Comparison of ENCODE assay signal across 18 cellular contexts in genomic region chr6:109055771-109056235, GRCh38. TPM values are rescaled to one million over a fixed set of nuclear protein-coding genes. Genes with fewer than 3 reads are reported as not detected.
DNase-seq lines count a peak whose midpoint lies in the region; ATAC-seq and TF ChIP-seq lines count a peak whose summit lies in the region.
"Had no signal": no experiment of that assay in that cellular context is flagged by ENCODE, and none has a peak within 500 bp of the region (broad histone marks: within the 10 kb centered on the region; RNA-seq: fewer than 3 reads in every experiment).

No MANE protein-coding gene starts in this region.

- H3K36me3 ChIP-seq in RWPE2 (ENCODE audit: low read depth) (no peaks in the 10 kb centered on the region), thoracic aorta (no peaks in the 10 kb centered on the region)
- H3K36me3 ChIP-seq: BLaER1 treated with 17β-estradiol and CSF1 and Interleukin-3, amounts not matched to agents 10 nM and 100 nM; cardiac muscle cell had no signal

- TF ChIP-seq CTCF in HFFc6 (IDR thresholded peaks at IDR 0.05) (no peak), RWPE2 (IDR thresholded peaks at IDR 0.05; ENCODE audit: poor library complexity, severe bottlenecking) (no peak), fibroblast of mammary gland (conservative IDR thresholded peaks at IDR 0.05; ENCODE audit: control insufficient read depth, insufficient read depth, low read depth, low read length) (no peak), thoracic aorta (IDR thresholded peaks at IDR 0.05) (no peak)

- CTCF ChIA-PET in HEK293T (lab: Yijun Ruan, JAX) = interaction anchor here (0.7 kb wide), 1 partner anchor 24 kb away, joined by 3 read pairs; no protein-coding TSS in a partner anchor

- H3K27me3 Mint-ChIP-seq in HFFc6 (ENCODE audit: insufficient read depth) = no peaks in the 10 kb centered on the region

- peaks cover 32% of the 10 kb centered on the region for H3K4me1 Mint-ChIP-seq in HFFc6 (ENCODE audit: low read depth)

- H3K9me3 Mint-ChIP-seq in HFFc6 = no peaks in the 10 kb centered on the region
- H3K9me3 Mint-ChIP-seq: nephron had no signal

- H3K27me3 ChIP-seq in RWPE2 (ENCODE audit: insufficient read depth, poor library complexity, severe bottlenecking) = no peaks in the 10 kb centered on the region
- H3K27me3 ChIP-seq in thoracic aorta (replicated peaks; ENCODE audit: insufficient read depth) = no peaks in the 10 kb centered on the region
- H3K27me3 ChIP-seq: BLaER1 treated with 17β-estradiol and CSF1 and Interleukin-3, amounts not matched to agents 10 nM and 100 nM; cardiac muscle cell had no signal

- H3K4me3 ChIP-seq in RWPE2 (ENCODE audit: severe bottlenecking) = no peak overlapping the region
- no peak overlapping the region for H3K4me3 ChIP-seq in fibroblast of mammary gland (ENCODE audit: control insufficient read depth, low read depth, low read length)
- no peak overlapping the region for H3K4me3 ChIP-seq in thoracic aorta
- H3K4me3 ChIP-seq: BLaER1 treated with 17β-estradiol and CSF1 and Interleukin-3, amounts not matched to agents 10 nM and 100 nM; cardiac muscle cell had no signal

- peak; percentile 43; the same call in 2 of the 3 replicates for ATAC-seq in RWPE2 (ENCODE audit: low read depth)
- ATAC-seq in thoracic aorta (ENCODE audit: insufficient number of reproducible peaks, low FRiP score, low read depth) = peak; percentile 72
- no peak for ATAC-seq in GM21576 (IDR thresholded peaks at IDR 0.05; ENCODE audit: unreplicated experiment)
- no peak for ATAC-seq in GM21529 (IDR thresholded peaks at IDR 0.05; ENCODE audit: unreplicated experiment)

- no peaks in the 10 kb centered on the region for H3K36me3 Mint-ChIP-seq in HFFc6 (ENCODE audit: low read depth)

- H3K9me3 ChIP-seq in RWPE2 (ENCODE audit: severe bottlenecking) (no peaks in the 10 kb centered on the region), thoracic aorta (no peaks in the 10 kb centered on the region)
- H3K9me3 ChIP-seq: BLaER1 treated with 17β-estradiol and CSF1 and Interleukin-3, amounts not matched to agents 10 nM and 100 nM had no signal

- POLR2A ChIA-PET in HEK293T (lab: Yijun Ruan, JAX) = no interaction called here

- H3K27ac Mint-ChIP-seq in HFFc6 = peak overlapping the region; percentile 38; the same call in 1 of the 2 replicates

- no peak overlapping the region for H3K4me3 Mint-ChIP-seq in HFFc6
- H3K4me3 Mint-ChIP-seq: nephron had no signal

- peak; percentile 34 for DNase-seq in HFFc6
- DNase-seq in RWPE2 (ENCODE audit: low spot score) = no peak
- peak; percentile 70 for DNase-seq in fibroblast of mammary gland (ENCODE audit: low read depth)
- DNase-seq in thoracic aorta (ENCODE audit: low spot score) = no peak
- DNase-seq in HEK293T (ENCODE audit: extremely low spot score) = no peak
- no peak for DNase-seq in hypothalamus (lab: John Stamatoyannopoulos, UW)
- DNase-seq: activated naive CD4-positive, alpha-beta T cell treated with Interleukin-2 at 50 U/mL for 16 hours; effector CD8-positive, alpha-beta T cell; GOT3; NCI-H1092; NCI-H2171 treated with DMSO at 0.1 percent for 48 hours; SHP77 treated with DMSO at 0.1 percent for 48 hours; T-helper 2 cell had no signal

- H3K27ac ChIP-seq in RWPE2 (ENCODE audit: poor library complexity, severe bottlenecking) = peak overlapping the region; percentile 14
- peak overlapping the region in 1 of 2 donors; percentile 28 for H3K27ac ChIP-seq in thoracic aorta
- H3K27ac ChIP-seq: cardiac muscle cell had no signal

- H3K4me1 ChIP-seq in RWPE2 (ENCODE audit: insufficient read depth, poor library complexity, severe bottlenecking) (peaks cover 24% of the 10 kb centered on the region), thoracic aorta (ENCODE audit: control insufficient read depth in 1 of 2, low read depth in 2 of 2) (peaks cover 40 to 71% of the 10 kb centered on the region in 2 donors)

TF ChIP-seq in HEK293T, 16 proteins besides CTCF, POLR2A, EP300 and RAD21:
- TF ChIP-seq BHLHE40 (IDR thresholded peaks at IDR 0.05; ENCODE audit: borderline replicate concordance) = no peak
- no peak for TF ChIP-seq ZNF384 (IDR thresholded peaks at IDR 0.05)
- TF ChIP-seq ELF4 (IDR thresholded peaks at IDR 0.05) = no peak
- no peak for TF ChIP-seq ARNT (IDR thresholded peaks at IDR 0.05)
- TF ChIP-seq LEF1 (IDR thresholded peaks at IDR 0.05; ENCODE audit: borderline replicate concordance) = no peak
- TF ChIP-seq SUZ12 (IDR thresholded peaks at IDR 0.05) = no peak
- TF ChIP-seq FOXA1 (IDR thresholded peaks at IDR 0.05) = no peak
- no peak for TF ChIP-seq L3MBTL2 (conservative IDR thresholded peaks at IDR 0.05)
- no peak for TF ChIP-seq PKNOX1 (IDR thresholded peaks at IDR 0.05)
- TF ChIP-seq HDGF (IDR thresholded peaks at IDR 0.05; ENCODE audit: borderline replicate concordance) = no peak
- TF ChIP-seq CTBP1 (IDR thresholded peaks at IDR 0.05; ENCODE audit: borderline replicate concordance) = no peak
- TF ChIP-seq TARDBP (IDR thresholded peaks at IDR 0.05) = no peak
- TF ChIP-seq FOXM1 (IDR thresholded peaks at IDR 0.05; ENCODE audit: borderline replicate concordance) = no peak
- no peak for TF ChIP-seq FOXK2 (IDR thresholded peaks at IDR 0.05)
- no peak for TF ChIP-seq NFRKB (IDR thresholded peaks at IDR 0.05)

RNA-seq across cellular contexts. Expression of gene SESN1, which starts 38.8 kb away (rescaled TPM):
- 10 to 100 TPM; 12.1 to 16.9 (median 13.7) TPM for total RNA-seq in HFFc6 (2021; fragmentation: NEBNext Ultra II Directional; extraction: Animal tissue kit (Norgen Biotek cat#: 25700))
- 10 to 100 TPM; 26.2 to 63.1 TPM for total RNA-seq in thoracic aorta

RNA-seq across cellular contexts. Expression of gene CEP57L1, which starts 39.5 kb away (rescaled TPM):
- 10 to 100 TPM; 16.3 to 24.9 (median 21.6) TPM for total RNA-seq in HFFc6 (2021; fragmentation: NEBNext Ultra II Directional; extraction: Animal tissue kit (Norgen Biotek cat#: 25700))
- 10 to 100 TPM in 1 of 2 donors, 1 to 10 TPM in 1; 9.8 to 29.5 TPM for total RNA-seq in thoracic aorta

Comparison
In these comparisons a context has a peak if more than half of its experiments do, and no peak if none do; other contexts are left out.
1. DNase-seq: peak in HFFc6 (single experiment) and fibroblast of mammary gland (single experiment); none in RWPE2 (single experiment), thoracic aorta (single experiment), HEK293T (single experiment) and hypothalamus (0 of 51).
2. ATAC-seq: peak in RWPE2 (single experiment) and thoracic aorta (single experiment); none in GM21576 (single experiment) and GM21529 (single experiment).